Comparison of ENCODE assay signal across 15 cellular contexts in the genomic region with DNA sequence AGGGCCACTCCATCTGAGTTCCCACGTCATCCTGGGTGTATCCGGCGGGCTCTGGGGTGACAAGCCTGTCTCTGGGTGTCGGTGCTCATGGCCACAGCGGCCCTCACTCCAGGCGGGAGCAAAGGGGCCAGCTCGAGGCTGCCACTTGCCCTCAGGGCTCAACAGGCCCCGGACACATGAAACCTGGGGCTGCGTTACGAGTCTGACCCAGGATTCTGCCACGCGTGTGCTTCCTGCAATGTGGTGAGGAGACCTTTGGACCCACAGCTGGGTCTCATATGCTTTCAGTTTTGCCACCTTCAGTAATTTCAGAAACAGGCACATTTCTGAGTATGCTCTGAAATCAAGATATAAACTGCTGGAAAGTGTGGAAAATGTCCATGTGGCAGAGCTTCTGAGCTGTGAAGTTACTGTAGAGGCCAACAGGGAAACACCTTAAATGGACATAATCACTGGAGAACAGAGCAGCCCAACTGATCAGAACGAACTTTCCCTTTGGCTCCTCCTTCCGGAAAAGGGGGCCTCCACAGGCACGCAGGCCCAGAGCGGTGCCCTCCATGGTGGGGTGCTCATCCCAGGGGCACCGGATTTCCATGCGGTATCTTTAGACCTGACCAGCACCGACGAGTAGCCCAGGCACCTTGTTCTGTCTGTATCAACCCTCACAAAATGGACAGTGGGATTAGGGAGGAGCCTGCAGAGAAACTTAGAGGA.
"Had no signal": no experiment of that assay in that cellular context is flagged by ENCODE, and none has a peak within 500 bp of the region (broad histone marks: within the 10 kb centered on the region; RNA-seq: fewer than 3 reads in every experiment).

No MANE protein-coding gene starts in this region.

- H3K27ac Mint-ChIP-seq: activated CD8-positive, alpha-beta T cell treated with anti-CD3 and anti-CD28 coated beads, Interleukin-2, amount 10 ng/mL, durations not matched to agents 7 days and 5 days; activated T-helper 1 cell treated with anti-CD3 and anti-CD28 coated beads, Interleukin-12 subunit alpha, Interleukin-12 subunit beta, Interleukin-2, Interleukin-4 antibody, amounts not matched to agents 30 ng/mL and 10 ng/mL and 1 ng/mL, durations not matched to agents 14 hours and 24 hours and 36 hours; stimulated activated memory B cell treated with anti-CD40 and anti-IgM and Interleukin-4, amounts not matched to agents 10 μg/mL and 1 μg/mL and 100 μg/mL, for 72 hours; T-cell had no signal

- H3K9me3 Mint-ChIP-seq: activated T-helper 1 cell treated with anti-CD3 and anti-CD28 coated beads, Interleukin-12 subunit alpha, Interleukin-12 subunit beta, Interleukin-2, Interleukin-4 antibody, amounts not matched to agents 30 ng/mL and 10 ng/mL and 1 ng/mL, durations not matched to agents 14 hours and 24 hours and 36 hours; stimulated activated memory B cell treated with anti-CD40 and anti-IgM and Interleukin-4, amounts not matched to agents 10 μg/mL and 1 μg/mL and 100 μg/mL, for 72 hours; T-cell had no signal

- H3K27me3 Mint-ChIP-seq: stimulated activated memory B cell treated with anti-CD40 and anti-IgM and Interleukin-4, amounts not matched to agents 10 μg/mL and 1 μg/mL and 100 μg/mL, for 72 hours; T-cell had no signal

- DNase-seq: activated CD4-positive, alpha-beta T cell treated with anti-CD3 and anti-CD28 coated beads for 4 hours; activated CD8-positive, alpha-beta memory T cell treated with anti-CD3 and anti-CD28 coated beads, Interleukin-2, amount 50 U/mL, for 48 hours; activated CD8-positive, alpha-beta T cell treated with anti-CD3 and anti-CD28 coated beads, Interleukin-2, amount 10 ng/mL, durations not matched to agents 7 days and 5 days; activated naive CD4-positive, alpha-beta T cell; effector CD4-positive, alpha-beta T cell; kidney glomerular epithelial cell; mammary epithelial cell; ovary; T-cell; T1000 had no signal

- H3K4me3 ChIP-seq: ovary, SJSA1, smooth muscle cell, tibial nerve had no signal

- H3K36me3 ChIP-seq: ovary had no signal

- ATAC-seq: activated CD8-positive, alpha-beta T cell treated with anti-CD3 and anti-CD28 coated beads, Interleukin-2, amount 10 ng/mL, durations not matched to agents 7 days and 5 days; stimulated activated memory B cell treated with anti-CD40 and anti-IgM and Interleukin-4, amounts not matched to agents 10 μg/mL and 1 μg/mL and 100 μg/mL, for 72 hours; T-cell had no signal

- H3K9me3 ChIP-seq: ovary, SJSA1, tibial nerve had no signal

- H3K27me3 ChIP-seq: ovary, SJSA1, tibial nerve had no signal

- H3K4me3 Mint-ChIP-seq: activated CD8-positive, alpha-beta T cell treated with anti-CD3 and anti-CD28 coated beads, Interleukin-2, amount 10 ng/mL, durations not matched to agents 7 days and 5 days; activated T-helper 1 cell treated with anti-CD3 and anti-CD28 coated beads, Interleukin-12 subunit alpha, Interleukin-12 subunit beta, Interleukin-2, Interleukin-4 antibody, amounts not matched to agents 30 ng/mL and 10 ng/mL and 1 ng/mL, durations not matched to agents 14 hours and 24 hours and 36 hours; stimulated activated memory B cell treated with anti-CD40 and anti-IgM and Interleukin-4, amounts not matched to agents 10 μg/mL and 1 μg/mL and 100 μg/mL, for 72 hours; T-cell had no signal

- H3K4me1 ChIP-seq: SJSA1 had no signal

- H3K27ac ChIP-seq: ovary, SJSA1 had no signal

- H3K4me1 Mint-ChIP-seq: stimulated activated memory B cell treated with anti-CD40 and anti-IgM and Interleukin-4, amounts not matched to agents 10 μg/mL and 1 μg/mL and 100 μg/mL, for 72 hours; T-cell had no signal
